Comparison of ENCODE assay signal across 15 cellular contexts in the genomic region with DNA sequence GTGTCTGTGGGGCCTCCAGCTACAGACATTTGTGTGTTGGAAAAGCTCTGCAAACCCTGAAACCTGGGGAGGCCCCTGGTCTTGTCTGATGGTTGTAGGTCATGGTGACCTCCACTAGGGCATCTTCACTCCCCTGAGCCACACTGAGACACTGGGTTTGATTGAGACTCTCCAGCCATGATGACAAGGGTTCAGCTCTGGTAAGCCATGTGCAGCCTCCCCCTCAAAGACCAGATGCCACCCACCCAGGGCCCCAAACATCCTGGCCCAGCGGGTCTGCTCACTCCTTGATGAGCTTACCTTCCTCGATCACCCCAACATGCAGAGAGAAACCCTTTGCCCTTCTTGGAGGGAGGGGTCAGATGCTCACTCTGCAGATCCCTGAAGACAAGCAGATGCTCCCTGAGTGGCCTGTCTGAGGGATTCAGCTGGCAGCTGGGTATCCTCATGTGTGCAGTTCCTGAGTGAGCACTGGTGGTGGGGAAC.
DNase-seq lines count a peak whose midpoint lies in the region; ATAC-seq and TF ChIP-seq lines count a peak whose summit lies in the region.
"Had no signal": no experiment of that assay in that cellular context is flagged by ENCODE, and none has a peak within 500 bp of the region (broad histone marks: within the 10 kb centered on the region; RNA-seq: fewer than 3 reads in every experiment).

No MANE protein-coding gene starts in this region.

- peak; percentile 18 for DNase-seq in activated CD4-positive, CD25-positive, alpha-beta regulatory T cell treated with anti-CD3 and anti-CD28 coated beads, Interleukin-2, amount 50 U/mL, for 72 hours
- DNase-seq in activated CD4-positive, CD25-positive, alpha-beta regulatory T cell (lab: John Stamatoyannopoulos, UW) = no peak
- no peak for DNase-seq in GM06990 (ENCODE audit: extremely low read depth, insufficient read length)
- peak; percentile 34 for DNase-seq in WERI-Rb-1
- no peak for DNase-seq in memory B cell (ENCODE audit: low spot score in 2 of 2)
- DNase-seq in NCI-H187 (lab: John Stamatoyannopoulos, UW) = no peak
- DNase-seq in amniotic stem cell (lab: John Stamatoyannopoulos, UW) = no peak
- no peak for DNase-seq in left lobe of liver (ENCODE audit: low spot score)
- DNase-seq: activated CD4-positive, alpha-beta T cell treated with anti-CD3 and anti-CD28 coated beads for 48 hours; activated naive CD8-positive, alpha-beta T cell treated with anti-CD3 and anti-CD28 coated beads, Interleukin-2, amount 10 ng/mL, durations not matched to agents 7 days and 5 days; cerebellar nuclear complex; HFFc6; NCI-H2171 treated with DMSO at 0.1 percent for 48 hours; stimulated activated CD4-positive, alpha-beta T cell treated with anti-CD3 and anti-CD28 coated beads, Interleukin-12 subunit alpha, Interleukin-12 subunit beta, amount 100 ng/mL, for 4 hours had no signal

- H3K4me3 Mint-ChIP-seq in memory B cell = no peak overlapping the region
- H3K4me3 Mint-ChIP-seq: activated naive CD8-positive, alpha-beta T cell treated with anti-CD3 and anti-CD28 coated beads, Interleukin-2, amount 10 ng/mL, durations not matched to agents 7 days and 5 days; HFFc6 had no signal

- H3K4me3 ChIP-seq in GM06990 (replicated peaks; ENCODE audit: low read depth, low read length) = no peak overlapping the region
- no peak overlapping the region for H3K4me3 ChIP-seq in WERI-Rb-1 (ENCODE audit: low read depth, low read length)
- H3K4me3 ChIP-seq: thoracic aorta had no signal

- TF ChIP-seq CTCF in GM06990 (IDR thresholded peaks at IDR 0.05; ENCODE audit: insufficient read depth, low read length, poor library complexity, severe bottlenecking) (peak; percentile 5), WERI-Rb-1 (IDR thresholded peaks at IDR 0.05; ENCODE audit: low read depth, low read length) (0 out of 2 replicates have a peak, but pooled peaks have one; percentile 13)

- H3K4me1 Mint-ChIP-seq in memory B cell = peaks cover 5% of the 10 kb centered on the region
- H3K4me1 Mint-ChIP-seq: activated naive CD8-positive, alpha-beta T cell treated with anti-CD3 and anti-CD28 coated beads, Interleukin-2, amount 10 ng/mL, durations not matched to agents 7 days and 5 days had no signal

- no peaks in the 10 kb centered on the region for H3K9me3 ChIP-seq in WERI-Rb-1 (ENCODE audit: severe bottlenecking)
- H3K9me3 ChIP-seq: thoracic aorta had no signal

- no peak overlapping the region for H3K27ac Mint-ChIP-seq in memory B cell
- H3K27ac Mint-ChIP-seq: activated naive CD8-positive, alpha-beta T cell treated with anti-CD3 and anti-CD28 coated beads, Interleukin-2, amount 10 ng/mL, durations not matched to agents 7 days and 5 days; HFFc6 had no signal

- no peaks in the 10 kb centered on the region; the same call in 1 of the 2 replicates for H3K27me3 ChIP-seq in GM06990 (replicated peaks; ENCODE audit: control insufficient read depth, insufficient read depth, low read length)
- no peaks in the 10 kb centered on the region for H3K27me3 ChIP-seq in WERI-Rb-1 (ENCODE audit: insufficient read depth, low read depth, severe bottlenecking)

- H3K36me3 ChIP-seq in GM06990 (ENCODE audit: control insufficient read depth, insufficient read depth, low read length) = no peaks in the 10 kb centered on the region
- H3K36me3 ChIP-seq in WERI-Rb-1 = no peaks in the 10 kb centered on the region
- H3K36me3 ChIP-seq: thoracic aorta had no signal

- H3K36me3 Mint-ChIP-seq in memory B cell = no peaks in the 10 kb centered on the region
- H3K36me3 Mint-ChIP-seq: activated naive CD8-positive, alpha-beta T cell treated with anti-CD3 and anti-CD28 coated beads, Interleukin-2, amount 10 ng/mL, durations not matched to agents 7 days and 5 days had no signal

- H3K27me3 Mint-ChIP-seq in memory B cell = peaks cover 6% of the 10 kb centered on the region

- peak; percentile 35 for ATAC-seq in memory B cell (ENCODE audit: low read depth)
- ATAC-seq in left lobe of liver = no peak

- H3K27ac ChIP-seq in WERI-Rb-1 = no peak overlapping the region
- H3K27ac ChIP-seq: thoracic aorta had no signal

- no peaks in the 10 kb centered on the region for H3K9me3 Mint-ChIP-seq in memory B cell
- H3K9me3 Mint-ChIP-seq: HFFc6 had no signal

Comparison
In these comparisons a context has a peak if more than half of its experiments do, and no peak if none do; other contexts are left out.
1. DNase-seq: peak in activated CD4-positive, CD25-positive, alpha-beta regulatory T cell treated with anti-CD3 and anti-CD28 coated beads, Interleukin-2, amount 50 U/mL, for 72 hours (single experiment) and WERI-Rb-1 (single experiment); none in activated CD4-positive, CD25-positive, alpha-beta regulatory T cell (0 of 4), GM06990 (single experiment), memory B cell (0 of 2), NCI-H187 (0 of 2), amniotic stem cell (single experiment) and left lobe of liver (single experiment).